Comparison of ENCODE assay signal across 10 cellular contexts in genomic region chr19:1170938-1171754, GRCh38. TPM values are rescaled to one million over a fixed set of nuclear protein-coding genes. Genes with fewer than 3 reads are reported as not detected.
DNase-seq lines count a peak whose midpoint lies in the region; ATAC-seq and TF ChIP-seq lines count a peak whose summit lies in the region.
"Had no signal": no experiment of that assay in that cellular context is flagged by ENCODE, and none has a peak within 500 bp of the region (broad histone marks: within the 10 kb centered on the region; RNA-seq: fewer than 3 reads in every experiment).

No MANE protein-coding gene starts in this region.

- WGBS in sigmoid colon, 2 donors, result 83 to 89% methylated on average over 38 of the region's 38 CpGs

- DNase-seq in foreskin keratinocyte (peak in 1 of 2 donors; percentile 34), sigmoid colon (no peak), DMS 273 (lab: John Stamatoyannopoulos, UW; ENCODE audit: unreplicated experiment) (no peak)
- DNase-seq in central memory CD4-positive, alpha-beta T cell, result no peak
- DNase-seq in activated CD4-positive, CD25-positive, alpha-beta regulatory T cell (lab: John Stamatoyannopoulos, UW), result no peak
- DNase-seq: stimulated activated CD4-positive, alpha-beta T cell treated with anti-CD3 and anti-CD28 coated beads, Interleukin-12 subunit alpha, Interleukin-12 subunit beta, amount 100 ng/mL, for 4 hours; SW 1271 had no signal

- no peak for TF ChIP-seq EP300 in sigmoid colon (IDR thresholded peaks at IDR 0.05)

- intact Hi-C loops in sigmoid colon (cut with DNase I), result loop anchor here (5.0 to 10.0 kb wide), 3 partner anchors 39 to 246 kb away; partner anchors contain the start of genes ARID3A and ATP5F1D

- peak overlapping the region; percentile 86 for H3K4me3 ChIP-seq in WI38 (ENCODE audit: low read depth, low read length)
- peak overlapping the region in 2 of 4 donors; percentile 78 to 97 for H3K4me3 ChIP-seq in sigmoid colon

- H3K27me3 ChIP-seq in foreskin keratinocyte (no peaks in the 10 kb centered on the region), sigmoid colon (no peaks in the 10 kb centered on the region)

- no peak for ATAC-seq in GM18505 (IDR thresholded peaks at IDR 0.05; ENCODE audit: unreplicated experiment)
- ATAC-seq in foreskin keratinocyte, result peak; percentile 4
- no peak for ATAC-seq in HG02884 (IDR thresholded peaks at IDR 0.05; ENCODE audit: unreplicated experiment)

- no peaks in the 10 kb centered on the region for H3K9me3 ChIP-seq in sigmoid colon

- H3K4me1 ChIP-seq in foreskin keratinocyte (peaks cover 7% of the 10 kb centered on the region), sigmoid colon (peaks cover 0 to 77% (median 59%) of the 10 kb centered on the region in 4 donors)

- no peak for TF ChIP-seq CTCF in WI38 (IDR thresholded peaks at IDR 0.05; ENCODE audit: low read depth, low read length)
- no peak for TF ChIP-seq CTCF in foreskin keratinocyte (conservative IDR thresholded peaks at IDR 0.05)
- no peak for TF ChIP-seq CTCF in sigmoid colon (IDR thresholded peaks at IDR 0.05)

- H3K27ac ChIP-seq in foreskin keratinocyte, result no peak overlapping the region
- H3K27ac ChIP-seq in sigmoid colon, result peak overlapping the region; percentile 82 to 99 (median 96)

- TF ChIP-seq POLR2A in GM18505 (IDR thresholded peaks at IDR 0.05; ENCODE audit: borderline replicate concordance, extremely low read depth, insufficient read depth, insufficient read length) (peak; percentile 11), sigmoid colon (IDR thresholded peaks at IDR 0.05) (no peak)

- peaks cover 0 to 4% (median 0%) of the 10 kb centered on the region in 4 donors for H3K36me3 ChIP-seq in sigmoid colon

RNA-seq across cellular contexts. Expression of gene SBNO2, which starts 2.9 kb away (rescaled TPM):
- 31.9 and 32.2 TPM in 2 replicates for total RNA-seq in foreskin keratinocyte
- polyA plus RNA-seq in foreskin keratinocyte, result 18.2 and 18.3 TPM in 2 replicates
- total RNA-seq in sigmoid colon, result 10 to 100 TPM in 3 of 4 donors, 1 to 10 TPM in 1; 6.8 to 91.9 (median 14.7) TPM
- polyA plus RNA-seq in sigmoid colon, result 10 to 100 TPM; 11.4 to 75.0 (median 14.8) TPM

RNA-seq across cellular contexts. Expression of gene STK11, which starts 34.4 kb away (rescaled TPM):
- total RNA-seq in foreskin keratinocyte (64.9 and 66.1 TPM in 2 replicates), sigmoid colon (10 to 100 TPM; 36.4 to 51.0 (median 42.7) TPM)
- polyA plus RNA-seq in foreskin keratinocyte (46.9 and 47.1 TPM in 2 replicates), sigmoid colon (10 to 100 TPM; 31.2 to 86.5 (median 41.8) TPM)
